ENCODE assay signal across 1 cellular context in the genomic region with DNA sequence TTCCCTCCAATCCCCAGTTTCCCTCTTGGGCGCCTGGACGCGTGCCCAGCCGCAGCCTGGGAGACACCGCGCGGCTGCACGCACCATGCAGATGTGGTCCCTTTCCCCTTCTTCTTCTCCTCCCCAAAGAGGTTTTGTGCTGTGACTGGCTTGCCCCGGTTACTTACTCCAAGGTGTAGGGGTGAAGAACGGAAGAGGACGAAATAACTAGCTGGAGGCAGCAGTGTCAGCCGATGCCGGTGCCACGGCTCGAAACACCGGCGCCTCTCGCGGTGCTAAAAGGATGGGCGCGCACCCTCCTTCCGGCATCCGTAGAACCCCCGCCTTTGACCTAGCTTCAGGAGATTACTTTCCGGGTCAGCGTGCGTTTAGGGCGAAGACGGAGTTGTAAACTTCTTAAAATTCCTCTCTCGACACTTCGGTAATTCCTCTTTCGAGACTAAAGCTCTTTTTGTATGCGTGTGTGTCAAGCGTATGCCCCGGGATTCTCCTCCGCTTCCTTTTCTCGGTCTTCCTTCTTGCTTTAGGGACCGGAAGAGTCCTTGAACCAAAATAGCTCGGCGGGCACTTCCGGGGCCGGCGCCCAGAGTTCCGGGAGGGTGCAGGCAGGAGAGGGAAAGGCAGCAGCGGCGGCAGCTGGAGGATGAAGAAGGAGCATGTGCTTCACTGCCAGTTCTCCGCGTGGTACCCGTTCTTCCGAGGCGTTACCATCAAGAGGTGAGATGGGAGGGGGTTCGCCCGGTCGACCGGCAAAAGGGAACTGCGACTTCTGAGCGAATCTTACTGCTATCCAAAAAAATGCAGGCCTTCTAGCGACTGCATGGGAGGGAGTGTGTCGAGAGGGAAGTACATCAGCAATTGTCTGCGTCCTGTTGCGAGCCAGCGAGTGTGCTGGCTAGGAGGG.
A peak's percentile ranks its signal among the peaks of the same experiment; 100 is the strongest.
TF ChIP-seq lines count a peak whose summit lies in the region.

A gene with protein sequence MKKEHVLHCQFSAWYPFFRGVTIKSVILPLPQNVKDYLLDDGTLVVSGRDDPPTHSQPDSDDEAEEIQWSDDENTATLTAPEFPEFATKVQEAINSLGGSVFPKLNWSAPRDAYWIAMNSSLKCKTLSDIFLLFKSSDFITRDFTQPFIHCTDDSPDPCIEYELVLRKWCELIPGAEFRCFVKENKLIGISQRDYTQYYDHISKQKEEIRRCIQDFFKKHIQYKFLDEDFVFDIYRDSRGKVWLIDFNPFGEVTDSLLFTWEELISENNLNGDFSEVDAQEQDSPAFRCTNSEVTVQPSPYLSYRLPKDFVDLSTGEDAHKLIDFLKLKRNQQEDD (plus strand): TSS at position 586 of the 904 bp plus-strand sequence. CDS start 58 bp downstream, at position 644.
A gene (minus strand): TSS at position 289 of the 904 bp plus-strand sequence. CDS start 9,600 bp downstream, outside the sequence.

TF ChIP-seq in GM12878, 131 proteins besides CTCF, POLR2A, EP300 and RAD21 (continued from another document and continues in another):
- TF ChIP-seq, protein P1, sequence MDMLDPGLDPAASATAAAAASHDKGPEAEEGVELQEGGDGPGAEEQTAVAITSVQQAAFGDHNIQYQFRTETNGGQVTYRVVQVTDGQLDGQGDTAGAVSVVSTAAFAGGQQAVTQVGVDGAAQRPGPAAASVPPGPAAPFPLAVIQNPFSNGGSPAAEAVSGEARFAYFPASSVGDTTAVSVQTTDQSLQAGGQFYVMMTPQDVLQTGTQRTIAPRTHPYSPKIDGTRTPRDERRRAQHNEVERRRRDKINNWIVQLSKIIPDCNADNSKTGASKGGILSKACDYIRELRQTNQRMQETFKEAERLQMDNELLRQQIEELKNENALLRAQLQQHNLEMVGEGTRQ (IDR thresholded peaks at IDR 0.05; ENCODE audit: borderline replicate concordance, low read depth, low read length) = no peak
- TF ChIP-seq, protein P2, sequence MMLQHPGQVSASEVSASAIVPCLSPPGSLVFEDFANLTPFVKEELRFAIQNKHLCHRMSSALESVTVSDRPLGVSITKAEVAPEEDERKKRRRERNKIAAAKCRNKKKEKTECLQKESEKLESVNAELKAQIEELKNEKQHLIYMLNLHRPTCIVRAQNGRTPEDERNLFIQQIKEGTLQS (IDR thresholded peaks at IDR 0.05; ENCODE audit: borderline replicate concordance, extremely low read depth, low read depth, low read length) = no peak
- TF ChIP-seq KAT2A (conservative IDR thresholded peaks at IDR 0.05; ENCODE audit: control insufficient read depth, low read depth, low read length) = no peak
- no peak for TF ChIP-seq SREBF2 (IDR thresholded peaks at IDR 0.05; ENCODE audit: low read length)
- TF ChIP-seq RUNX3 (IDR thresholded peaks at IDR 0.05; ENCODE audit: low read length) = peak; percentile 2
- no peak for TF ChIP-seq ZNF384 (IDR thresholded peaks at IDR 0.05; ENCODE audit: borderline replicate concordance, low read depth, low read length)
- TF ChIP-seq MYB (IDR thresholded peaks at IDR 0.05; ENCODE audit: borderline replicate concordance, low read depth, low read length) = no peak; the same call in 1 of the 2 replicates
- TF ChIP-seq YY1 (IDR thresholded peaks at IDR 0.05; ENCODE audit: low read depth, low read length) = peak; percentile 66
- TF ChIP-seq SUZ12 (IDR thresholded peaks at IDR 0.05; ENCODE audit: unreplicated experiment) = no peak
- TF ChIP-seq TCF7 (IDR thresholded peaks at IDR 0.05; ENCODE audit: borderline replicate concordance) = no peak; the same call in 1 of the 2 replicates
- TF ChIP-seq, protein P3, sequence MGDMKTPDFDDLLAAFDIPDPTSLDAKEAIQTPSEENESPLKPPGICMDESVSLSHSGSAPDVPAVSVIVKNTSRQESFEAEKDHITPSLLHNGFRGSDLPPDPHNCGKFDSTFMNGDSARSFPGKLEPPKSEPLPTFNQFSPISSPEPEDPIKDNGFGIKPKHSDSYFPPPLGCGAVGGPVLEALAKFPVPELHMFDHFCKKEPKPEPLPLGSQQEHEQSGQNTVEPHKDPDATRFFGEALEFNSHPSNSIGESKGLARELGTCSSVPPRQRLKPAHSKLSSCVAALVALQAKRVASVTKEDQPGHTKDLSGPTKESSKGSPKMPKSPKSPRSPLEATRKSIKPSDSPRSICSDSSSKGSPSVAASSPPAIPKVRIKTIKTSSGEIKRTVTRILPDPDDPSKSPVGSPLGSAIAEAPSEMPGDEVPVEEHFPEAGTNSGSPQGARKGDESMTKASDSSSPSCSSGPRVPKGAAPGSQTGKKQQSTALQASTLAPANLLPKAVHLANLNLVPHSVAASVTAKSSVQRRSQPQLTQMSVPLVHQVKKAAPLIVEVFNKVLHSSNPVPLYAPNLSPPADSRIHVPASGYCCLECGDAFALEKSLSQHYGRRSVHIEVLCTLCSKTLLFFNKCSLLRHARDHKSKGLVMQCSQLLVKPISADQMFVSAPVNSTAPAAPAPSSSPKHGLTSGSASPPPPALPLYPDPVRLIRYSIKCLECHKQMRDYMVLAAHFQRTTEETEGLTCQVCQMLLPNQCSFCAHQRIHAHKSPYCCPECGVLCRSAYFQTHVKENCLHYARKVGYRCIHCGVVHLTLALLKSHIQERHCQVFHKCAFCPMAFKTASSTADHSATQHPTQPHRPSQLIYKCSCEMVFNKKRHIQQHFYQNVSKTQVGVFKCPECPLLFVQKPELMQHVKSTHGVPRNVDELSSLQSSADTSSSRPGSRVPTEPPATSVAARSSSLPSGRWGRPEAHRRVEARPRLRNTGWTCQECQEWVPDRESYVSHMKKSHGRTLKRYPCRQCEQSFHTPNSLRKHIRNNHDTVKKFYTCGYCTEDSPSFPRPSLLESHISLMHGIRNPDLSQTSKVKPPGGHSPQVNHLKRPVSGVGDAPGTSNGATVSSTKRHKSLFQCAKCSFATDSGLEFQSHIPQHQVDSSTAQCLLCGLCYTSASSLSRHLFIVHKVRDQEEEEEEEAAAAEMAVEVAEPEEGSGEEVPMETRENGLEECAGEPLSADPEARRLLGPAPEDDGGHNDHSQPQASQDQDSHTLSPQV (IDR thresholded peaks at IDR 0.05) = no peak
- 0 out of 2 replicates have a peak, but pooled peaks have one; percentile 51 for TF ChIP-seq MTA3 (IDR thresholded peaks at IDR 0.05; ENCODE audit: borderline replicate concordance, low read length)
- peak; percentile 84 for TF ChIP-seq NR2C2 (IDR thresholded peaks at IDR 0.05; ENCODE audit: borderline replicate concordance, control insufficient read depth, insufficient read length, low read depth)
- no peak; the same call in 1 of the 2 replicates for TF ChIP-seq TARDBP (IDR thresholded peaks at IDR 0.05; ENCODE audit: borderline replicate concordance)
- peak; percentile 98 for TF ChIP-seq GABPA (IDR thresholded peaks at IDR 0.05; ENCODE audit: low read depth)
- peak; percentile 76; the same call in 1 of the 2 replicates for TF ChIP-seq SIN3A (IDR thresholded peaks at IDR 0.05; ENCODE audit: low read depth, low read length)
- peak; percentile 73; the same call in 1 of the 2 replicates for TF ChIP-seq ATF7 (IDR thresholded peaks at IDR 0.05; ENCODE audit: low read depth)
- no peak for TF ChIP-seq HDAC2 (IDR thresholded peaks at IDR 0.05)
- no peak; the same call in 1 of the 2 replicates for TF ChIP-seq WRNIP1 (IDR thresholded peaks at IDR 0.05; ENCODE audit: borderline replicate concordance, low read depth, low read length)
- TF ChIP-seq ZZZ3 (IDR thresholded peaks at IDR 0.05; ENCODE audit: control insufficient read depth, insufficient read length, low read depth) = no peak
- no peak for TF ChIP-seq CBX3 (IDR thresholded peaks at IDR 0.05; ENCODE audit: borderline replicate concordance, low read depth)
- TF ChIP-seq, protein P4, sequence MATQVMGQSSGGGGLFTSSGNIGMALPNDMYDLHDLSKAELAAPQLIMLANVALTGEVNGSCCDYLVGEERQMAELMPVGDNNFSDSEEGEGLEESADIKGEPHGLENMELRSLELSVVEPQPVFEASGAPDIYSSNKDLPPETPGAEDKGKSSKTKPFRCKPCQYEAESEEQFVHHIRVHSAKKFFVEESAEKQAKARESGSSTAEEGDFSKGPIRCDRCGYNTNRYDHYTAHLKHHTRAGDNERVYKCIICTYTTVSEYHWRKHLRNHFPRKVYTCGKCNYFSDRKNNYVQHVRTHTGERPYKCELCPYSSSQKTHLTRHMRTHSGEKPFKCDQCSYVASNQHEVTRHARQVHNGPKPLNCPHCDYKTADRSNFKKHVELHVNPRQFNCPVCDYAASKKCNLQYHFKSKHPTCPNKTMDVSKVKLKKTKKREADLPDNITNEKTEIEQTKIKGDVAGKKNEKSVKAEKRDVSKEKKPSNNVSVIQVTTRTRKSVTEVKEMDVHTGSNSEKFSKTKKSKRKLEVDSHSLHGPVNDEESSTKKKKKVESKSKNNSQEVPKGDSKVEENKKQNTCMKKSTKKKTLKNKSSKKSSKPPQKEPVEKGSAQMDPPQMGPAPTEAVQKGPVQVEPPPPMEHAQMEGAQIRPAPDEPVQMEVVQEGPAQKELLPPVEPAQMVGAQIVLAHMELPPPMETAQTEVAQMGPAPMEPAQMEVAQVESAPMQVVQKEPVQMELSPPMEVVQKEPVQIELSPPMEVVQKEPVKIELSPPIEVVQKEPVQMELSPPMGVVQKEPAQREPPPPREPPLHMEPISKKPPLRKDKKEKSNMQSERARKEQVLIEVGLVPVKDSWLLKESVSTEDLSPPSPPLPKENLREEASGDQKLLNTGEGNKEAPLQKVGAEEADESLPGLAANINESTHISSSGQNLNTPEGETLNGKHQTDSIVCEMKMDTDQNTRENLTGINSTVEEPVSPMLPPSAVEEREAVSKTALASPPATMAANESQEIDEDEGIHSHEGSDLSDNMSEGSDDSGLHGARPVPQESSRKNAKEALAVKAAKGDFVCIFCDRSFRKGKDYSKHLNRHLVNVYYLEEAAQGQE (IDR thresholded peaks at IDR 0.05; ENCODE audit: low read depth, low read length) = no peak
- TF ChIP-seq RB1 (IDR thresholded peaks at IDR 0.05; ENCODE audit: borderline replicate concordance) = no peak; the same call in 1 of the 2 replicates
- TF ChIP-seq NRF1 (conservative IDR thresholded peaks at IDR 0.05; ENCODE audit: low read depth, low read length) = no peak
- TF ChIP-seq, protein P5, sequence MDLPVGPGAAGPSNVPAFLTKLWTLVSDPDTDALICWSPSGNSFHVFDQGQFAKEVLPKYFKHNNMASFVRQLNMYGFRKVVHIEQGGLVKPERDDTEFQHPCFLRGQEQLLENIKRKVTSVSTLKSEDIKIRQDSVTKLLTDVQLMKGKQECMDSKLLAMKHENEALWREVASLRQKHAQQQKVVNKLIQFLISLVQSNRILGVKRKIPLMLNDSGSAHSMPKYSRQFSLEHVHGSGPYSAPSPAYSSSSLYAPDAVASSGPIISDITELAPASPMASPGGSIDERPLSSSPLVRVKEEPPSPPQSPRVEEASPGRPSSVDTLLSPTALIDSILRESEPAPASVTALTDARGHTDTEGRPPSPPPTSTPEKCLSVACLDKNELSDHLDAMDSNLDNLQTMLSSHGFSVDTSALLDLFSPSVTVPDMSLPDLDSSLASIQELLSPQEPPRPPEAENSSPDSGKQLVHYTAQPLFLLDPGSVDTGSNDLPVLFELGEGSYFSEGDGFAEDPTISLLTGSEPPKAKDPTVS (IDR thresholded peaks at IDR 0.05; ENCODE audit: low read depth, low read length) = 0 out of 2 replicates have a peak, but pooled peaks have one; percentile 42
- TF ChIP-seq NR2F1 (conservative IDR thresholded peaks at IDR 0.05) = peak; percentile 79
- TF ChIP-seq SUPT20H (IDR thresholded peaks at IDR 0.05; ENCODE audit: borderline replicate concordance, control insufficient read depth, low read depth, low read length) = no peak
- TF ChIP-seq, protein P6, sequence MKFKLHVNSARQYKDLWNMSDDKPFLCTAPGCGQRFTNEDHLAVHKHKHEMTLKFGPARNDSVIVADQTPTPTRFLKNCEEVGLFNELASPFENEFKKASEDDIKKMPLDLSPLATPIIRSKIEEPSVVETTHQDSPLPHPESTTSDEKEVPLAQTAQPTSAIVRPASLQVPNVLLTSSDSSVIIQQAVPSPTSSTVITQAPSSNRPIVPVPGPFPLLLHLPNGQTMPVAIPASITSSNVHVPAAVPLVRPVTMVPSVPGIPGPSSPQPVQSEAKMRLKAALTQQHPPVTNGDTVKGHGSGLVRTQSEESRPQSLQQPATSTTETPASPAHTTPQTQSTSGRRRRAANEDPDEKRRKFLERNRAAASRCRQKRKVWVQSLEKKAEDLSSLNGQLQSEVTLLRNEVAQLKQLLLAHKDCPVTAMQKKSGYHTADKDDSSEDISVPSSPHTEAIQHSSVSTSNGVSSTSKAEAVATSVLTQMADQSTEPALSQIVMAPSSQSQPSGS (IDR thresholded peaks at IDR 0.05; ENCODE audit: low read length) = no peak
- TF ChIP-seq, protein P7, sequence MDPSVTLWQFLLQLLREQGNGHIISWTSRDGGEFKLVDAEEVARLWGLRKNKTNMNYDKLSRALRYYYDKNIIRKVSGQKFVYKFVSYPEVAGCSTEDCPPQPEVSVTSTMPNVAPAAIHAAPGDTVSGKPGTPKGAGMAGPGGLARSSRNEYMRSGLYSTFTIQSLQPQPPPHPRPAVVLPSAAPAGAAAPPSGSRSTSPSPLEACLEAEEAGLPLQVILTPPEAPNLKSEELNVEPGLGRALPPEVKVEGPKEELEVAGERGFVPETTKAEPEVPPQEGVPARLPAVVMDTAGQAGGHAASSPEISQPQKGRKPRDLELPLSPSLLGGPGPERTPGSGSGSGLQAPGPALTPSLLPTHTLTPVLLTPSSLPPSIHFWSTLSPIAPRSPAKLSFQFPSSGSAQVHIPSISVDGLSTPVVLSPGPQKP (IDR thresholded peaks at IDR 0.05; ENCODE audit: low read depth, low read length) = peak; percentile 82
- TF ChIP-seq BRCA1 (IDR thresholded peaks at IDR 0.05; ENCODE audit: low read depth, low read length) = peak; percentile 69
- TF ChIP-seq IRF4 (IDR thresholded peaks at IDR 0.05; ENCODE audit: low read depth, low read length) = 0 out of 2 replicates have a peak, but pooled peaks have one; percentile 1
- TF ChIP-seq BACH1 (IDR thresholded peaks at IDR 0.05; ENCODE audit: borderline replicate concordance) = no peak
- TF ChIP-seq SMAD5 (IDR thresholded peaks at IDR 0.05; ENCODE audit: low read depth) = no peak; the same call in 1 of the 2 replicates
- no peak for TF ChIP-seq YBX1 (IDR thresholded peaks at IDR 0.05)
- TF ChIP-seq, protein P8, sequence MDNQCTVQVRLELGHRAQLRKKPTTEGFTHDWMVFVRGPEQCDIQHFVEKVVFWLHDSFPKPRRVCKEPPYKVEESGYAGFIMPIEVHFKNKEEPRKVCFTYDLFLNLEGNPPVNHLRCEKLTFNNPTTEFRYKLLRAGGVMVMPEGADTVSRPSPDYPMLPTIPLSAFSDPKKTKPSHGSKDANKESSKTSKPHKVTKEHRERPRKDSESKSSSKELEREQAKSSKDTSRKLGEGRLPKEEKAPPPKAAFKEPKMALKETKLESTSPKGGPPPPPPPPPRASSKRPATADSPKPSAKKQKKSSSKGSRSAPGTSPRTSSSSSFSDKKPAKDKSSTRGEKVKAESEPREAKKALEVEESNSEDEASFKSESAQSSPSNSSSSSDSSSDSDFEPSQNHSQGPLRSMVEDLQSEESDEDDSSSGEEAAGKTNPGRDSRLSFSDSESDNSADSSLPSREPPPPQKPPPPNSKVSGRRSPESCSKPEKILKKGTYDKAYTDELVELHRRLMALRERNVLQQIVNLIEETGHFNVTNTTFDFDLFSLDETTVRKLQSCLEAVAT (IDR thresholded peaks at IDR 0.05) = peak; percentile 61
- no peak for TF ChIP-seq HDAC6 (IDR thresholded peaks at IDR 0.05; ENCODE audit: unreplicated experiment)
- TF ChIP-seq EGR1 (IDR thresholded peaks at IDR 0.05; ENCODE audit: borderline replicate concordance in 1 of 2, low read depth in 2 of 2, low read length in 2 of 2) = 0 out of 3 replicates have a peak, but pooled peaks of 1 of the 2 experiments have one; percentile 44
- TF ChIP-seq RBBP5 (conservative IDR thresholded peaks at IDR 0.05) = 0 out of 2 replicates have a peak, but pooled peaks have one; percentile 53
- peak; percentile 97 for TF ChIP-seq CHD2 (IDR thresholded peaks at IDR 0.05; ENCODE audit: borderline replicate concordance, low read depth, low read length)
